ENCODE assay signal across 8 cellular contexts in genomic region chrX:72105436-72105835, GRCh38. TPM values are rescaled to one million over a fixed set of nuclear protein-coding genes. Genes with fewer than 3 reads are reported as not detected.
DNase-seq lines count a peak whose midpoint lies in the region; ATAC-seq and TF ChIP-seq lines count a peak whose summit lies in the region.

No MANE protein-coding gene starts in this region.

- intact Hi-C loops in ovary (cut with DNase I) (no loop called here), testis (cut with DNase I; ENCODE audit: low total_unique reads) (no loop called here)

- H3K27ac ChIP-seq in ovary (no peak overlapping the region), testis (no peak overlapping the region)

- no peak for TF ChIP-seq POLR2A in ovary (IDR thresholded peaks at IDR 0.05)
- no peak for TF ChIP-seq POLR2A in testis (IDR thresholded peaks at IDR 0.05)

- no peak overlapping the region for H3K4me3 ChIP-seq in GM06990 (replicated peaks; ENCODE audit: low read depth, low read length)
- H3K4me3 ChIP-seq in ovary, result no peak overlapping the region
- H3K4me3 ChIP-seq in testis, result no peak overlapping the region

- no peaks in the 10 kb centered on the region for H3K36me3 ChIP-seq in GM06990 (ENCODE audit: control insufficient read depth, insufficient read depth, low read length)
- no peaks in the 10 kb centered on the region for H3K36me3 ChIP-seq in ovary
- H3K36me3 ChIP-seq in testis (ENCODE audit: low read depth, missing control alignments), result no peaks in the 10 kb centered on the region

- H3K27me3 ChIP-seq in GM06990 (replicated peaks; ENCODE audit: control insufficient read depth, insufficient read depth, low read length) (0 out of 2 replicates have a peak, but pooled peaks cover 2% of the 10 kb centered on the region), ovary (no peaks in the 10 kb centered on the region), testis (no peaks in the 10 kb centered on the region)

- TF ChIP-seq EP300 in ovary (IDR thresholded peaks at IDR 0.05), result no peak

- H3K4me1 ChIP-seq in ovary (ENCODE audit: insufficient read depth) (no peaks in the 10 kb centered on the region), testis (no peaks in the 10 kb centered on the region)

- peak; percentile 44 for DNase-seq in GM06990 (ENCODE audit: extremely low read depth, insufficient read length)
- peak; percentile 37 for DNase-seq in activated effector memory CD4-positive, alpha-beta T cell treated with Interleukin-2 at 50 U/mL for 16 hours
- no peak for DNase-seq in KBM-7
- DNase-seq in ovary, result no peak
- DNase-seq in ACHN, result no peak
- no peak for DNase-seq in testis

- ATAC-seq in GM19463 (IDR thresholded peaks at IDR 0.05; ENCODE audit: unreplicated experiment), result peak; percentile 34
- peak; percentile 64 for ATAC-seq in HG03442 (IDR thresholded peaks at IDR 0.05; ENCODE audit: unreplicated experiment)

- 77 to 90% (median 84%) methylated on average over 6 of the region's 6 CpGs for WGBS in ovary, 3 donors
- WGBS in testis, 2 donors, result 82 to 89% methylated on average over 5 to 6 of the region's 6 CpGs

- no peaks in the 10 kb centered on the region for H3K9me3 ChIP-seq in ovary
- H3K9me3 ChIP-seq in testis, result no peaks in the 10 kb centered on the region

- TF ChIP-seq CTCF in GM06990 (IDR thresholded peaks at IDR 0.05; ENCODE audit: insufficient read depth, low read length, poor library complexity, severe bottlenecking) (no peak), ovary (IDR thresholded peaks at IDR 0.05) (no peak), testis (IDR thresholded peaks at IDR 0.05) (no peak)

- in situ Hi-C loops in KBM-7 (cut with MboI; ENCODE audit: low pct_unique_long_range_greater_than_20kb, low sequenced_read_pairs), result no loop called here
- in situ Hi-C loops in ACHN (cut with HindIII; ENCODE audit: low pct_ligation_motif_present, low pct_unique_long_range_greater_than_20kb, low sequenced_read_pairs), result no loop called here

RNA-seq across cellular contexts. Expression of gene RTL5, which starts 26.3 kb away (rescaled TPM):
- total RNA-seq in ovary, result 10 to 100 TPM in 5 of 7 donors, 1 to 10 TPM in 2; 3.6 to 17.6 (median 14.4) TPM
- 10 to 100 TPM in 1 of 2 donors, 1 to 10 TPM in 1; 6.4 to 16.2 TPM for polyA plus RNA-seq in ovary
- 10 to 100 TPM; 25.4 to 25.6 TPM for total RNA-seq in testis
- 18.0 TPM for polyA plus RNA-seq in testis (ENCODE audit: insufficient read depth, low read depth, low replicate concordance)

Comparison
In these comparisons a context has a peak if more than half of its experiments do, and no peak if none do; other contexts are left out.
1. DNase-seq: peak in GM06990 (single experiment) and activated effector memory CD4-positive, alpha-beta T cell treated with Interleukin-2 at 50 U/mL for 16 hours (single experiment); none in KBM-7 (single experiment), ovary (0 of 5), ACHN (single experiment) and testis (single experiment).